Comparison of ENCODE assay signal across 38 cellular contexts in genomic region chr16:55686671-55687070, GRCh38. TPM values are rescaled to one million over a fixed set of nuclear protein-coding genes. Genes with fewer than 3 reads are reported as not detected.
"Had no signal": no experiment of that assay in that cellular context is flagged by ENCODE, and none has a peak within 500 bp of the region (broad histone marks: within the 10 kb centered on the region; RNA-seq: fewer than 3 reads in every experiment).

No MANE protein-coding gene starts in this region.

- DNase-seq: Karpas-422, Kasumi-1, MG63, MM.1S, MV-4-11, NCI-H1048, NCI-H1092, NCI-H1092 treated with DMSO at 0.1 percent for 48 hours, NCI-H1105, NCI-H1105 treated with DMSO at 0.1 percent for 48 hours, NCI-H1417, NCI-H1417 treated with DMSO at 0.1 percent for 48 hours, NCI-H1436, NCI-H1436 treated with DMSO at 0.1 percent for 48 hours, NCI-H1694, NCI-H1694 treated with DMSO at 0.1 percent for 48 hours, NCI-H187, NCI-H187 treated with DMSO at 0.1 percent for 48 hours, NCI-H1930, NCI-H2029, NCI-H2029 treated with DMSO at 0.1 percent for 48 hours, NCI-H2081, NCI-H2081 treated with DMSO at 0.1 percent for 48 hours, NCI-H2107, NCI-H2171, NCI-H2171 treated with DMSO at 0.1 percent for 48 hours, NCI-H2227 treated with DMSO at 0.1 percent for 48 hours, NCI-H226, NCI-H345, NCI-H446, NCI-H446 treated with DMSO at 0.1 percent for 48 hours, NCI-H510A, NCI-H510A treated with DMSO at 0.1 percent for 48 hours, NCI-H524 had no signal

- H3K9me3 ChIP-seq: MG63 had no signal

- H3K36me3 ChIP-seq: MG63 had no signal

- H3K4me3 ChIP-seq: MG63 had no signal

RNA-seq across cellular contexts. Expression of gene SLC6A2, which starts 30.9 kb away (rescaled TPM):
- total RNA-seq: LHCN-M2, M059J, MCF 10A, NCI-H460 had no signal
